ENCODE assay signal across 1 cellular context in the genomic region with DNA sequence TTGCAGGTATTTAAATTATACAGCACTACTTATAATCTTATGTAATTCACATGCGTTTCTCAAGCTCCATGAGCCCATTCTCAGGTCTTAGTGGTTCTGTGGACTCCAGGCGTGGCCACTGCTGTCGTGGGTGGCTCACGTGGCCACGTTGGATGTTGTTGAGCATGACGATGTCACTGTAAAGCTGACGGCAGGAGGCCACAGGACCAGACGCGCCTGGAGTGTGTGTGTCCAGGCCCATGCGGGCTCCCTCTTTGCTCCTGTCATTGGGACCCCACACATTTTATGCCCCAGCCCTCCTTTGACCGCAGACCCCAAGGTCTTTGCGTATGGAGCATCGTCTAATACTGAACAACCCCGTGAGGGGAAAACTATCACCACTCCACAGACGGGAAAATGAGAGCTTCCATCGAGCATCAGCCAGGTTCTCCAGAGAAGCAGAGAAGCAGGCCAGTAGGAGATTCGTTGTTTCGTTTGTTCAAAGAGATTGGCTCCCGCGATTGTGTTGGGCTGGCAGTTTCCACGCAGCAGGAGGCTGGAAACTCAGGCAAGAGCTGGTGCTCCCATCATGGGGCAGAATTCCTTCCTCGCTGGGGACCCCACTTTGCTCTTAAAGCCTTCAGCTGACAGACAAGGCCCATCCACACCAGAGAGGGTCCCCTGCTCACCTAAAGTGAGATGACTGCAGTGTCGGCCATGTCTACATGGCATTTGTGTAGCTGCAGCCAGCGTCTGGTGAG.
TF ChIP-seq lines count a peak whose summit lies in the region.

No MANE protein-coding gene starts in this region.

TF ChIP-seq in H1, 55 proteins besides CTCF, POLR2A, EP300 and RAD21:
- TF ChIP-seq KDM1A (IDR thresholded peaks at IDR 0.05; ENCODE audit: borderline replicate concordance, low read length) (no peak), KDM5A (IDR thresholded peaks at IDR 0.05; ENCODE audit: low read length) (no peak), HDAC2 (IDR thresholded peaks at IDR 0.05; ENCODE audit: borderline replicate concordance in 1 of 2, low read depth in 2 of 2, low read length in 2 of 2) (no peak), SRF (IDR thresholded peaks at IDR 0.05; ENCODE audit: low read depth, low read length) (no peak), EGR1 (IDR thresholded peaks at IDR 0.05; ENCODE audit: borderline replicate concordance, low read depth, low read length) (peak; percentile 49; the same call in 1 of the 2 replicates), JUN (IDR thresholded peaks at IDR 0.05; ENCODE audit: low read depth, low read length) (no peak)
